In genomic region chr6:23228439-23229024, GRCh38 we compare ENCODE assay signal across 21 cellular contexts.
DNase-seq lines count a peak whose midpoint lies in the region; ATAC-seq and TF ChIP-seq lines count a peak whose summit lies in the region.
"Had no signal": no experiment of that assay in that cellular context is flagged by ENCODE, and none has a peak within 500 bp of the region (broad histone marks: within the 10 kb centered on the region; RNA-seq: fewer than 3 reads in every experiment).

No MANE protein-coding gene starts in this region.

- H3K27ac Mint-ChIP-seq in GM23338 = 0 out of 2 replicates have a peak overlapping the region, but pooled peaks have one; percentile 80
- H3K27ac Mint-ChIP-seq: activated naive CD4-positive, alpha-beta T cell treated with anti-CD3 and anti-CD28 coated beads, Interleukin-2, amount 50 U/mL, for 24 hours; CD8-positive, alpha-beta T cell; type B pancreatic cell had no signal

- peaks cover 15% of the 10 kb centered on the region for H3K36me3 Mint-ChIP-seq in GM23338 (ENCODE audit: low read depth)
- H3K36me3 Mint-ChIP-seq: activated naive CD4-positive, alpha-beta T cell treated with anti-CD3 and anti-CD28 coated beads, Interleukin-2, amount 50 U/mL, for 24 hours; CD8-positive, alpha-beta T cell; type B pancreatic cell had no signal

- ATAC-seq in GM23338 (no peak), left ventricle myocardium superior (no peak)
- ATAC-seq: CD8-positive, alpha-beta T cell; Panc1 had no signal

- H3K27me3 ChIP-seq in GM23338 (ENCODE audit: insufficient read depth) = no peaks in the 10 kb centered on the region
- H3K27me3 ChIP-seq: spleen, stomach had no signal

- intact Hi-C loops in left ventricle myocardium superior (cut with micrococcal nuclease) = no loop called here

- H3K9me3 Mint-ChIP-seq in GM23338 = peaks cover 18% of the 10 kb centered on the region

- no peaks in the 10 kb centered on the region for H3K4me1 ChIP-seq in GM23338 (ENCODE audit: insufficient read depth)
- H3K4me1 ChIP-seq: spleen, stomach had no signal

- no peak overlapping the region for H2AFZ ChIP-seq in GM23338

- no peaks in the 10 kb centered on the region for H3K4me1 Mint-ChIP-seq in GM23338
- H3K4me1 Mint-ChIP-seq: activated naive CD4-positive, alpha-beta T cell treated with anti-CD3 and anti-CD28 coated beads, Interleukin-2, amount 50 U/mL, for 24 hours had no signal

- no peaks in the 10 kb centered on the region for H3K9me2 ChIP-seq in GM23338 (ENCODE audit: insufficient read depth)

- H3K4me3 ChIP-seq in GM23338 = no peak overlapping the region
- H3K4me3 ChIP-seq: coronary artery, SK-N-MC, spleen, stomach had no signal

- no peak for TF ChIP-seq CTCF in GM23338 (conservative IDR thresholded peaks at IDR 0.05; ENCODE audit: low read depth in 2 of 2)

- no peaks in the 10 kb centered on the region for H3K36me3 ChIP-seq in GM23338 (ENCODE audit: insufficient read depth)
- H3K36me3 ChIP-seq: spleen, stomach had no signal

- no peaks in the 10 kb centered on the region for H3F3A ChIP-seq in GM23338 (replicated peaks; ENCODE audit: low read depth)

- DNase-seq in GM23338 (ENCODE audit: low spot score) (no peak), NCI-H460 (ENCODE audit: extremely low read depth, low read depth) (peak; percentile 37), amniotic epithelial cell (ENCODE audit: low read depth) (peak; percentile 23), kidney tubule cell (ENCODE audit: low spot score) (peak; percentile 6), superior temporal gyrus (ENCODE audit: extremely low spot score) (no peak), left ventricle myocardium superior (no peak), NCI-H2196 (lab: John Stamatoyannopoulos, UW; ENCODE audit: unreplicated experiment) (no peak)
- no peak for DNase-seq in activated naive CD4-positive, alpha-beta T cell treated with anti-CD3 and anti-CD28 coated beads, Interleukin-2, amount 50 U/mL, for 16 hours
- DNase-seq: activated CD4-positive, alpha-beta T cell treated with anti-CD3 and anti-CD28 coated beads for 1 hour; CD8-positive, alpha-beta T cell; DMS79 treated with DMSO at 0.1 percent for 48 hours; kidney; NCI-H1694; NCI-H748 treated with DMSO at 0.1 percent for 48 hours; spleen; stomach had no signal

- H3K4me3 Mint-ChIP-seq in GM23338 = no peak overlapping the region
- H3K4me3 Mint-ChIP-seq: activated naive CD4-positive, alpha-beta T cell treated with anti-CD3 and anti-CD28 coated beads, Interleukin-2, amount 50 U/mL, for 24 hours; CD8-positive, alpha-beta T cell; type B pancreatic cell had no signal

- no peaks in the 10 kb centered on the region for H4K20me1 ChIP-seq in GM23338 (replicated peaks; ENCODE audit: insufficient read depth)

- no peaks in the 10 kb centered on the region for H3K79me2 ChIP-seq in GM23338 (replicated peaks; ENCODE audit: insufficient read depth)

- H3K4me2 ChIP-seq in GM23338 = no peak overlapping the region

- no peaks in the 10 kb centered on the region for H3K27me3 Mint-ChIP-seq in GM23338 (ENCODE audit: insufficient read depth, low read depth, poor library complexity)
- H3K27me3 Mint-ChIP-seq: activated naive CD4-positive, alpha-beta T cell treated with anti-CD3 and anti-CD28 coated beads, Interleukin-2, amount 50 U/mL, for 24 hours; type B pancreatic cell had no signal

- no peak overlapping the region for H3K27ac ChIP-seq in GM23338 (ENCODE audit: low read depth)
- H3K27ac ChIP-seq: coronary artery, SK-N-MC, spleen, stomach had no signal

TF ChIP-seq in GM23338, 12 proteins besides CTCF, POLR2A, EP300 and RAD21 (continues in another document):
- TF ChIP-seq POLR2AphosphoS5 (IDR thresholded peaks at IDR 0.05; ENCODE audit: low read depth) (no peak), EZH2phosphoT487 (IDR thresholded peaks at IDR 0.05; ENCODE audit: unreplicated experiment) (no peak)
- TF ChIP-seq, protein P1, sequence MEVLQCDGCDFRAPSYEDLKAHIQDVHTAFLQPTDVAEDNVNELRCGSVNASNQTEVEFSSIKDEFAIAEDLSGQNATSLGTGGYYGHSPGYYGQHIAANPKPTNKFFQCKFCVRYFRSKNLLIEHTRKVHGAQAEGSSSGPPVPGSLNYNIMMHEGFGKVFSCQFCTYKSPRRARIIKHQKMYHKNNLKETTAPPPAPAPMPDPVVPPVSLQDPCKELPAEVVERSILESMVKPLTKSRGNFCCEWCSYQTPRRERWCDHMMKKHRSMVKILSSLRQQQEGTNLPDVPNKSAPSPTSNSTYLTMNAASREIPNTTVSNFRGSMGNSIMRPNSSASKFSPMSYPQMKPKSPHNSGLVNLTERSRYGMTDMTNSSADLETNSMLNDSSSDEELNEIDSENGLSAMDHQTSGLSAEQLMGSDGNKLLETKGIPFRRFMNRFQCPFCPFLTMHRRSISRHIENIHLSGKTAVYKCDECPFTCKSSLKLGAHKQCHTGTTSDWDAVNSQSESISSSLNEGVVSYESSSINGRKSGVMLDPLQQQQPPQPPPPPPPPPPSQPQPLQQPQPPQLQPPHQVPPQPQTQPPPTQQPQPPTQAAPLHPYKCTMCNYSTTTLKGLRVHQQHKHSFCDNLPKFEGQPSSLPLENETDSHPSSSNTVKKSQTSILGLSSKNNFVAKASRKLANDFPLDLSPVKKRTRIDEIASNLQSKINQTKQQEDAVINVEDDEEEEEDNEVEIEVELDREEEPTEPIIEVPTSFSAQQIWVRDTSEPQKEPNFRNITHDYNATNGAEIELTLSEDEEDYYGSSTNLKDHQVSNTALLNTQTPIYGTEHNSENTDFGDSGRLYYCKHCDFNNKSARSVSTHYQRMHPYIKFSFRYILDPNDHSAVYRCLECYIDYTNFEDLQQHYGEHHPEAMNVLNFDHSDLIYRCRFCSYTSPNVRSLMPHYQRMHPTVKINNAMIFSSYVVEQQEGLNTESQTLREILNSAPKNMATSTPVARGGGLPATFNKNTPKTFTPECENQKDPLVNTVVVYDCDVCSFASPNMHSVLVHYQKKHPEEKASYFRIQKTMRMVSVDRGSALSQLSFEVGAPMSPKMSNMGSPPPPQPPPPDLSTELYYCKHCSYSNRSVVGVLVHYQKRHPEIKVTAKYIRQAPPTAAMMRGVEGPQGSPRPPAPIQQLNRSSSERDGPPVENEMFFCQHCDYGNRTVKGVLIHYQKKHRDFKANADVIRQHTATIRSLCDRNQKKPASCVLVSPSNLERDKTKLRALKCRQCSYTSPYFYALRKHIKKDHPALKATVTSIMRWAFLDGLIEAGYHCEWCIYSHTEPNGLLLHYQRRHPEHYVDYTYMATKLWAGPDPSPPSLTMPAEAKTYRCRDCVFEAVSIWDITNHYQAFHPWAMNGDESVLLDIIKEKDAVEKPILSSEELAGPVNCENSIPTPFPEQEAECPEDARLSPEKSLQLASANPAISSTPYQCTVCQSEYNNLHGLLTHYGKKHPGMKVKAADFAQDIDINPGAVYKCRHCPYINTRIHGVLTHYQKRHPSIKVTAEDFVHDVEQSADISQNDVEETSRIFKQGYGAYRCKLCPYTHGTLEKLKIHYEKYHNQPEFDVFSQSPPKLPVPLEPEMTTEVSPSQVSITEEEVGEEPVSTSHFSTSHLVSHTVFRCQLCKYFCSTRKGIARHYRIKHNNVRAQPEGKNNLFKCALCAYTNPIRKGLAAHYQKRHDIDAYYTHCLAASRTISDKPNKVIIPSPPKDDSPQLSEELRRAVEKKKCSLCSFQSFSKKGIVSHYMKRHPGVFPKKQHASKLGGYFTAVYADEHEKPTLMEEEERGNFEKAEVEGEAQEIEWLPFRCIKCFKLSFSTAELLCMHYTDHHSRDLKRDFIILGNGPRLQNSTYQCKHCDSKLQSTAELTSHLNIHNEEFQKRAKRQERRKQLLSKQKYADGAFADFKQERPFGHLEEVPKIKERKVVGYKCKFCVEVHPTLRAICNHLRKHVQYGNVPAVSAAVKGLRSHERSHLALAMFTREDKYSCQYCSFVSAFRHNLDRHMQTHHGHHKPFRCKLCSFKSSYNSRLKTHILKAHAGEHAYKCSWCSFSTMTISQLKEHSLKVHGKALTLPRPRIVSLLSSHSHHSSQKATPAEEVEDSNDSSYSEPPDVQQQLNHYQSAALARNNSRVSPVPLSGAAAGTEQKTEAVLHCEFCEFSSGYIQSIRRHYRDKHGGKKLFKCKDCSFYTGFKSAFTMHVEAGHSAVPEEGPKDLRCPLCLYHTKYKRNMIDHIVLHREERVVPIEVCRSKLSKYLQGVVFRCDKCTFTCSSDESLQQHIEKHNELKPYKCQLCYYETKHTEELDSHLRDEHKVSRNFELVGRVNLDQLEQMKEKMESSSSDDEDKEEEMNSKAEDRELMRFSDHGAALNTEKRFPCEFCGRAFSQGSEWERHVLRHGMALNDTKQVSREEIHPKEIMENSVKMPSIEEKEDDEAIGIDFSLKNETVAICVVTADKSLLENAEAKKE (CRISPR knock-in tag; IDR thresholded peaks at IDR 0.05) = no peak
- TF ChIP-seq, protein P2, sequence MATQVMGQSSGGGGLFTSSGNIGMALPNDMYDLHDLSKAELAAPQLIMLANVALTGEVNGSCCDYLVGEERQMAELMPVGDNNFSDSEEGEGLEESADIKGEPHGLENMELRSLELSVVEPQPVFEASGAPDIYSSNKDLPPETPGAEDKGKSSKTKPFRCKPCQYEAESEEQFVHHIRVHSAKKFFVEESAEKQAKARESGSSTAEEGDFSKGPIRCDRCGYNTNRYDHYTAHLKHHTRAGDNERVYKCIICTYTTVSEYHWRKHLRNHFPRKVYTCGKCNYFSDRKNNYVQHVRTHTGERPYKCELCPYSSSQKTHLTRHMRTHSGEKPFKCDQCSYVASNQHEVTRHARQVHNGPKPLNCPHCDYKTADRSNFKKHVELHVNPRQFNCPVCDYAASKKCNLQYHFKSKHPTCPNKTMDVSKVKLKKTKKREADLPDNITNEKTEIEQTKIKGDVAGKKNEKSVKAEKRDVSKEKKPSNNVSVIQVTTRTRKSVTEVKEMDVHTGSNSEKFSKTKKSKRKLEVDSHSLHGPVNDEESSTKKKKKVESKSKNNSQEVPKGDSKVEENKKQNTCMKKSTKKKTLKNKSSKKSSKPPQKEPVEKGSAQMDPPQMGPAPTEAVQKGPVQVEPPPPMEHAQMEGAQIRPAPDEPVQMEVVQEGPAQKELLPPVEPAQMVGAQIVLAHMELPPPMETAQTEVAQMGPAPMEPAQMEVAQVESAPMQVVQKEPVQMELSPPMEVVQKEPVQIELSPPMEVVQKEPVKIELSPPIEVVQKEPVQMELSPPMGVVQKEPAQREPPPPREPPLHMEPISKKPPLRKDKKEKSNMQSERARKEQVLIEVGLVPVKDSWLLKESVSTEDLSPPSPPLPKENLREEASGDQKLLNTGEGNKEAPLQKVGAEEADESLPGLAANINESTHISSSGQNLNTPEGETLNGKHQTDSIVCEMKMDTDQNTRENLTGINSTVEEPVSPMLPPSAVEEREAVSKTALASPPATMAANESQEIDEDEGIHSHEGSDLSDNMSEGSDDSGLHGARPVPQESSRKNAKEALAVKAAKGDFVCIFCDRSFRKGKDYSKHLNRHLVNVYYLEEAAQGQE (IDR thresholded peaks at IDR 0.05; ENCODE audit: unreplicated experiment) = no peak

Comparison
In these comparisons a context has a peak if more than half of its experiments do, and no peak if none do; other contexts are left out.
1. DNase-seq: peak in NCI-H460 (single experiment), amniotic epithelial cell (single experiment) and kidney tubule cell (single experiment); none in GM23338 (single experiment), superior temporal gyrus (single experiment), left ventricle myocardium superior (single experiment), NCI-H2196 (single experiment) and activated naive CD4-positive, alpha-beta T cell treated with anti-CD3 and anti-CD28 coated beads, Interleukin-2, amount 50 U/mL, for 16 hours (single experiment).